In the genomic region with DNA sequence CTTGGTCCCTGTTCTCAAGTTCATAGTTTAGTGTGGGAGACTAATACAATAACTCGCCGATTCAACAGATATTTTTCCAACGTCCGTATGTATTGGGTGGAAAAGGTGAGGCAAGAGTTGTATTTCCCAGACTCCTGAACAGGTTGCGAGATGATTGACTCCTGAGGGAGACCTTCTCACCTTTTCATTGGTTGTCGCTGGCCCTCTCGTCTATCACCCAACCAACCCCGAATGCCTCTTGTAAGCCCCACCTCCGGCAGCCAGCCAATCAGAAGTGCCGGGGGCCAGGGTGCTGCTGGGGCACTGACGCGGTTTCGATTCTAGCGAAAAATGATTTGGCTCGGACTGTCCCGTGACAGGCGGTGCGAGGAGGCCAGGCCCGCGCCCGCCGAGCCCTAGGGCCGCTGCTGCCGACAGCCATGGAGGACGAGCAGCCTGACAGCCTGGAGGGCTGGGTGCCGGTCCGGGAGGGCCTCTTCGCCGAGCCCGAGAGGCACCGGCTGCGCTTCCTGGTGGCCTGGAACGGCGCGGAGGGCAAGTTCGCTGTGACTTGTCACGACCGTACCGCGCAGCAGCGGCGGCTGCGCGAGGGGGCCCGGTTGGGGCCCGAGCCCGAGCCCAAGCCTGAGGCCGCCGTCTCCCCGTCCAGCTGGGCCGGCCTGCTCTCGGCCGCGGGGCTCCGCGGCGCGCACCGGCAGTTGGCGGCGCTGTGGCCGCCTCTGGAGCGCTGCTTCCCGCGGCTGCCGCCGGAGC, we compare ENCODE assay signal across 8 cellular contexts. TPM values are rescaled to one million over a fixed set of nuclear protein-coding genes. Genes with fewer than 3 reads are reported as not detected.
DNase-seq lines count a peak whose midpoint lies in the region; ATAC-seq and TF ChIP-seq lines count a peak whose summit lies in the region.

A gene with protein sequence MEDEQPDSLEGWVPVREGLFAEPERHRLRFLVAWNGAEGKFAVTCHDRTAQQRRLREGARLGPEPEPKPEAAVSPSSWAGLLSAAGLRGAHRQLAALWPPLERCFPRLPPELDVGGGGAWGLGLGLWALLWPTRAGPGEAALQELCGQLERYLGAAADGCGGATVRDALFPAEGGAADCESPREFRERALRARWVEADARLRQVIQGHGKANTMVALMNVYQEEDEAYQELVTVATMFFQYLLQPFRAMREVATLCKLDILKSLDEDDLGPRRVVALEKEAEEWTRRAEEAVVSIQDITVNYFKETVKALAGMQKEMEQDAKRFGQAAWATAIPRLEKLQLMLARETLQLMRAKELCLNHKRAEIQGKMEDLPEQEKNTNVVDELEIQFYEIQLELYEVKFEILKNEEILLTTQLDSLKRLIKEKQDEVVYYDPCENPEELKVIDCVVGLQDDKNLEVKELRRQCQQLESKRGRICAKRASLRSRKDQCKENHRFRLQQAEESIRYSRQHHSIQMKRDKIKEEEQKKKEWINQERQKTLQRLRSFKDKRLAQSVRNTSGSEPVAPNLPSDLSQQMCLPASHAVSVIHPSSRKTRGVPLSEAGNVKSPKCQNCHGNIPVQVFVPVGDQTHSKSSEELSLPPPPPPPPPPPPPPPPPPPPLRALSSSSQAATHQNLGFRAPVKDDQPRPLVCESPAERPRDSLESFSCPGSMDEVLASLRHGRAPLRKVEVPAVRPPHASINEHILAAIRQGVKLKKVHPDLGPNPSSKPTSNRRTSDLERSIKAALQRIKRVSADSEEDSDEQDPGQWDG (plus strand): TSS at position 321 of the 753 bp plus-strand sequence. CDS start 99 bp downstream, at position 420.

- DNase-seq in ELF-1 (ENCODE audit: low read depth, low spot score) = peak; percentile 98
- peak; percentile 97 for DNase-seq in H4 (ENCODE audit: low spot score)
- DNase-seq in LNCaP clone FGC (ENCODE audit: low read depth) = peak; percentile 99
- peak; percentile 100 for DNase-seq in RWPE1 (ENCODE audit: low spot score)
- peak; percentile 90 for DNase-seq in activated T-helper 9 cell treated with anti-CD3 and anti-CD28 coated beads, Interleukin-2, amount 50 U/mL, for 16 hours (ENCODE audit: low read depth)
- DNase-seq in fibroblast of pulmonary artery (ENCODE audit: low read depth) = peak; percentile 99
- peak; percentile 98 for DNase-seq in natural killer cell treated with Interleukin-12 subunit alpha and Interleukin-12 subunit beta and Interleukin-15 and Interleukin-18, amount 100 ng/mL, for 72 hours (ENCODE audit: low spot score)
- peak; percentile 95 for DNase-seq in stimulated activated naive CD8-positive, alpha-beta T cell treated with anti-CD3 and anti-CD28 coated beads, Interleukin-15, Interleukin-2, amounts not matched to agents 100 U/mL and 50 U/mL, for 24 hours

- H3K4me3 Mint-ChIP-seq in natural killer cell treated with Interleukin-12 subunit alpha and Interleukin-12 subunit beta and Interleukin-15 and Interleukin-18, amount 100 ng/mL, for 72 hours = peak within 1 kb of the TSS; percentile 92

- POLR2A ChIA-PET in RWPE1 (lab: Yijun Ruan, JAX; ENCODE audit: low non-redundant PET) = interaction anchor here (0.9 kb wide), 1 partner anchor 57 kb away, joined by 3 read pairs; no protein-coding TSS in a partner anchor

- ATAC-seq in natural killer cell treated with Interleukin-12 subunit alpha and Interleukin-12 subunit beta and Interleukin-15 and Interleukin-18, amount 100 ng/mL, for 72 hours = peak; percentile 98 to 99
- peak; percentile 97 for ATAC-seq in stimulated activated naive CD8-positive, alpha-beta T cell treated with anti-CD3 and anti-CD28 coated beads, Interleukin-15, Interleukin-2, amounts not matched to agents 100 U/mL and 50 U/mL, for 24 hours

- H3K27me3 Mint-ChIP-seq in natural killer cell treated with Interleukin-12 subunit alpha and Interleukin-12 subunit beta and Interleukin-15 and Interleukin-18, amount 100 ng/mL, for 72 hours = no peaks in the 10 kb centered on the region

- no peaks in the 10 kb centered on the region for H3K9me3 Mint-ChIP-seq in natural killer cell treated with Interleukin-12 subunit alpha and Interleukin-12 subunit beta and Interleukin-15 and Interleukin-18, amount 100 ng/mL, for 72 hours

- H3K4me3 ChIP-seq in LNCaP clone FGC (ENCODE audit: low read depth, low read length) (peak within 1 kb of the TSS; percentile 68), fibroblast of pulmonary artery (replicated peaks; ENCODE audit: low read depth, low read length) (peak within 1 kb of the TSS; percentile 83)

- peak within 1 kb of the TSS; percentile 98 for H3K27ac ChIP-seq in RWPE1

- H3K27ac Mint-ChIP-seq in natural killer cell treated with Interleukin-12 subunit alpha and Interleukin-12 subunit beta and Interleukin-15 and Interleukin-18, amount 100 ng/mL, for 72 hours = peak within 1 kb of the TSS; percentile 81 to 92

- CTCF ChIA-PET in RWPE1 (lab: Yijun Ruan, JAX) = interaction anchor here (0.9 to 1.4 kb wide), 2 partner anchors 56 to 224 kb away, joined by 3 read pairs; no protein-coding TSS in a partner anchor

- H3K4me1 Mint-ChIP-seq in natural killer cell treated with Interleukin-12 subunit alpha and Interleukin-12 subunit beta and Interleukin-15 and Interleukin-18, amount 100 ng/mL, for 72 hours (ENCODE audit: low read depth in 2 of 2) = peaks cover 25 to 29% of the 10 kb centered on the region in 2 donors

- TF ChIP-seq CTCF in LNCaP clone FGC (IDR thresholded peaks at IDR 0.05; ENCODE audit: control insufficient read depth, extremely low read depth, insufficient read depth) (peak; percentile 34; the same call in 1 of the 2 replicates), RWPE1 (conservative IDR thresholded peaks at IDR 0.05; ENCODE audit: low read depth) (peak; percentile 39), fibroblast of pulmonary artery (IDR thresholded peaks at IDR 0.05; ENCODE audit: low read length, missing control alignments) (no peak)

- peaks cover 6% of the 10 kb centered on the region for H3K36me3 Mint-ChIP-seq in natural killer cell treated with Interleukin-12 subunit alpha and Interleukin-12 subunit beta and Interleukin-15 and Interleukin-18, amount 100 ng/mL, for 72 hours

RNA-seq across cellular contexts. Expression of the gene that starts here (rescaled TPM):
- total RNA-seq in H4 (2014; rRNA removed; shearing (Covaris generic)) = 2.5 and 7.1 TPM in 2 replicates
- total RNA-seq in natural killer cell treated with Interleukin-12 subunit alpha and Interleukin-12 subunit beta and Interleukin-15 and Interleukin-18, amount 100 ng/mL, for 72 hours = 10 to 100 TPM; 12.7 to 13.7 TPM

Comparison
In these comparisons a context has a peak if more than half of its experiments do, and no peak if none do; other contexts are left out.
1. Peak in every context shown above with its lines: DNase-seq, ATAC-seq, H3K4me3 ChIP-seq and H3K27ac ChIP-seq.